Comparison of ENCODE assay signal across 8 cellular contexts in genomic region chr4:140757220-140757607, GRCh38. TPM values are rescaled to one million over a fixed set of nuclear protein-coding genes. Genes with fewer than 3 reads are reported as not detected.
A peak's percentile ranks its signal among the peaks of the same experiment; 100 is the strongest.
DNase-seq lines count a peak whose midpoint lies in the region; ATAC-seq, FAIRE-seq and TF ChIP-seq lines count a peak whose summit lies in the region.

No MANE protein-coding gene starts in this region.

- peaks cover 10% of the 10 kb centered on the region for H3K4me1 Mint-ChIP-seq in CD8-positive, alpha-beta T cell (ENCODE audit: low read depth)

- H3K4me3 ChIP-seq in CD8-positive, alpha-beta T cell (ENCODE audit: low read depth, low read length), result no peak overlapping the region
- H3K4me3 ChIP-seq in SJCRH30, result peak overlapping the region; percentile 79
- peak overlapping the region; percentile 63 for H3K4me3 ChIP-seq in fibroblast of mammary gland (ENCODE audit: control insufficient read depth, low read depth, low read length)
- peak overlapping the region in 3 of 4 donors; percentile 76 to 86 (median 84) for H3K4me3 ChIP-seq in pancreas

- POLR2A ChIA-PET in CD8-positive, alpha-beta T cell (lab: Charles Lee), result no interaction called here

- WGBS in pancreas, 2 donors, result 16% methylated on average over 4 of the region's 4 CpGs

- peaks cover 13% of the 10 kb centered on the region for H3K27me3 ChIP-seq in CD8-positive, alpha-beta T cell (ENCODE audit: insufficient read depth, low read length)
- H3K27me3 ChIP-seq in SJCRH30 (no peaks in the 10 kb centered on the region), pancreas (no peaks in the 10 kb centered on the region)

- peaks cover 56% of the 10 kb centered on the region for H3K27me3 Mint-ChIP-seq in CD8-positive, alpha-beta T cell (ENCODE audit: low read depth)

- H3K9me3 Mint-ChIP-seq in CD8-positive, alpha-beta T cell, result no peaks in the 10 kb centered on the region

- no peak for DNase-seq in CD8-positive, alpha-beta T cell
- DNase-seq in SJCRH30 (no peak), fibroblast of mammary gland (ENCODE audit: low read depth) (no peak), pancreas (no peak), NAMALWA (ENCODE audit: low spot score) (no peak)
- no peak for DNase-seq in activated CD4-positive, CD25-positive, alpha-beta regulatory T cell (lab: John Stamatoyannopoulos, UW)

- H3K36me3 ChIP-seq in CD8-positive, alpha-beta T cell (ENCODE audit: insufficient read depth, low read length), result no peaks in the 10 kb centered on the region
- H3K36me3 ChIP-seq in SJCRH30, result no peaks in the 10 kb centered on the region
- no peaks in the 10 kb centered on the region for H3K36me3 ChIP-seq in pancreas

- H3K27ac ChIP-seq in CD8-positive, alpha-beta T cell (ENCODE audit: low read depth, low read length), result no peak overlapping the region
- H3K27ac ChIP-seq in SJCRH30 (peak overlapping the region; percentile 98), pancreas (peak overlapping the region; percentile 94 to 99 (median 96))

- no peaks in the 10 kb centered on the region for H3K9me3 ChIP-seq in CD8-positive, alpha-beta T cell (ENCODE audit: low read length)
- H3K9me3 ChIP-seq in SJCRH30 (replicated peaks) (no peaks in the 10 kb centered on the region), pancreas (no peaks in the 10 kb centered on the region)

- CTCF ChIA-PET in CD8-positive, alpha-beta T cell (lab: Charles Lee), result no interaction called here

- no peak overlapping the region for H3K27ac Mint-ChIP-seq in CD8-positive, alpha-beta T cell

- no peak for FAIRE-seq in pancreas (lab: Jason Lieb, UNC)

- H3K4me3 Mint-ChIP-seq in CD8-positive, alpha-beta T cell, result peak overlapping the region; percentile 33

- no peak for TF ChIP-seq CTCF in CD8-positive, alpha-beta T cell (IDR thresholded peaks at IDR 0.05)
- TF ChIP-seq CTCF in fibroblast of mammary gland (conservative IDR thresholded peaks at IDR 0.05; ENCODE audit: control insufficient read depth, insufficient read depth, low read depth, low read length) (no peak), pancreas (IDR thresholded peaks at IDR 0.05) (no peak)

- H3K36me3 Mint-ChIP-seq in CD8-positive, alpha-beta T cell, result no peaks in the 10 kb centered on the region

- intact Hi-C loops in CD8-positive, alpha-beta T cell (cut with DNase I, micrococcal nuclease), result no loop called here
- intact Hi-C loops in pancreas (cut with DNase I), result no loop called here

- ATAC-seq in CD8-positive, alpha-beta T cell, result no peak
- ATAC-seq in pancreas (peak in 1 of 4 donors; percentile 1), HG02571 (IDR thresholded peaks at IDR 0.05; ENCODE audit: unreplicated experiment) (no peak), GM18870 (IDR thresholded peaks at IDR 0.05; ENCODE audit: unreplicated experiment) (no peak)

- no peaks in the 10 kb centered on the region for H3K4me1 ChIP-seq in CD8-positive, alpha-beta T cell (ENCODE audit: insufficient read depth, low read length)
- H3K4me1 ChIP-seq in SJCRH30 (peaks cover 8% of the 10 kb centered on the region), pancreas (peaks cover 0 to 9% (median 8%) of the 10 kb centered on the region in 3 donors)

RNA-seq across cellular contexts. Expression of gene TBC1D9, which starts 1.0 kb away (rescaled TPM):
- under 1 TPM; 0.33 to 0.57 TPM for total RNA-seq in CD8-positive, alpha-beta T cell
- total RNA-seq in SJCRH30 (2014; rRNA removed; shearing (Covaris generic)), result 27.3 and 29.0 TPM in 2 replicates
- 10 to 100 TPM in 2 of 6 donors, 1 to 10 TPM in 4; 8.2 to 17.9 (median 9.8) TPM for total RNA-seq in pancreas
- polyA plus RNA-seq in pancreas, result 10 to 100 TPM in 1 of 2 donors, 1 to 10 TPM in 1; 5.3 to 13.0 TPM

Comparison
In these comparisons a context has a peak if more than half of its experiments do, and no peak if none do; other contexts are left out.
1. RNA of gene TBC1D9, which starts 1.0 kb away (total RNA-seq): 27.3 to 29.0 TPM in SJCRH30 and 8.2 to 17.9 TPM in pancreas; 0.33 to 0.57 TPM in CD8-positive, alpha-beta T cell; every median in the first group is over 4 times any median in the second.